In the genomic region with DNA sequence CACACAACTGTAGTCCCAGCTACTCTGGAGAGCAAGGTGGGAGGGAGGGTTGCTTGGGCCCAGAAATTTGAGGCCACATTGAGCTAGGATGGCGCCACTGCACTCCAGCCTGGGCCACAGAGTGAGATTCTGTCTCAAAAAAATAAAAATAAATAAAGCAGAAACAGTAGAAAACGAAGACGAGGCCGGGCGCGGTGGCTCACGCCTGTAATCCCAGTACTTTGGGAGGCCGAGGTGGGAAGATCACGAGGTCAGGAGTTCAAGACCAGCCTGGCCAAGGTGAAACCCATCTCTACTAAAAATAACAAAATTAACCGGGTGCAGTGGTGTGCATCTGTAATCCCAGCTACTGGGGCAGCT, we compare ENCODE assay signal across 10 cellular contexts. TPM values are rescaled to one million over a fixed set of nuclear protein-coding genes. Genes with fewer than 3 reads are reported as not detected.
DNase-seq lines count a peak whose midpoint lies in the region; ATAC-seq and TF ChIP-seq lines count a peak whose summit lies in the region.
"Not testable (repeated sequence)": the region's sequence is repeated elsewhere in the genome, so short reads cannot be mapped to it uniquely, and the experiment has no call there.
"Had no signal": no experiment of that assay in that cellular context is flagged by ENCODE, and none has a peak within 500 bp of the region (broad histone marks: within the 10 kb centered on the region; RNA-seq: fewer than 3 reads in every experiment).

No MANE protein-coding gene starts in this region.

- not testable (repeated sequence) for H3K36me3 ChIP-seq in ACC112 (ENCODE audit: insufficient read depth, low read length); H7 (replicated peaks; ENCODE audit: control insufficient read depth, insufficient read depth, low read length); Panc1 (ENCODE audit: control insufficient read depth, insufficient read depth, low read length)
- peaks cover 31% of the 10 kb centered on the region for H3K36me3 ChIP-seq in left ventricle myocardium inferior
- peaks cover 8 to 45% (median 8%) of the 10 kb centered on the region in 3 experiments for H3K36me3 ChIP-seq in naive thymus-derived CD4-positive, alpha-beta T cell (ENCODE audit: control insufficient read depth in 2 of 3, insufficient read depth in 3 of 3, low read length in 3 of 3)

- H3K4me1 ChIP-seq in ACC112 (ENCODE audit: control insufficient read depth, insufficient read depth, low read length, unreplicated experiment); Panc1 (ENCODE audit: control insufficient read depth, insufficient read depth, low read length): not testable (repeated sequence)
- peaks cover 15% of the 10 kb centered on the region for H3K4me1 ChIP-seq in left ventricle myocardium inferior
- H3K4me1 ChIP-seq in naive thymus-derived CD4-positive, alpha-beta T cell (ENCODE audit: control insufficient read depth in 2 of 2, insufficient read depth in 2 of 2, low read length in 2 of 2) = peaks cover 10 to 13% of the 10 kb centered on the region in 2 donors

- H3K9me3 ChIP-seq in Panc1 (ENCODE audit: control insufficient read depth, insufficient read depth, low read depth, low read length); left ventricle myocardium inferior (replicated peaks); naive thymus-derived CD4-positive, alpha-beta T cell (ENCODE audit: control insufficient read depth in 2 of 3, low read length in 3 of 3): not testable (repeated sequence)

- peak overlapping the region; percentile 98 for H3K4me3 Mint-ChIP-seq in activated T-helper 1 cell treated with anti-CD3 and anti-CD28 coated beads, Interleukin-12 subunit alpha, Interleukin-12 subunit beta, Interleukin-2, Interleukin-4 antibody, amounts not matched to agents 30 ng/mL and 10 ng/mL and 1 ng/mL, durations not matched to agents 14 hours and 24 hours and 36 hours
- H3K4me3 Mint-ChIP-seq in naive thymus-derived CD4-positive, alpha-beta T cell = peak overlapping the region in 9 of 10 donors; percentile 83 to 100 (median 96)

- H3K79me2 ChIP-seq in ACC112 (ENCODE audit: control insufficient read depth, insufficient read depth, low read length, unreplicated experiment) = peaks cover 13% of the 10 kb centered on the region

- H2AFZ ChIP-seq in ACC112 (ENCODE audit: low read length, unreplicated experiment) = not testable (repeated sequence)

- H3K9me3 Mint-ChIP-seq in activated T-helper 1 cell treated with anti-CD3 and anti-CD28 coated beads, Interleukin-12 subunit alpha, Interleukin-12 subunit beta, Interleukin-2, Interleukin-4 antibody, amounts not matched to agents 30 ng/mL and 10 ng/mL and 1 ng/mL, durations not matched to agents 14 hours and 24 hours and 36 hours; naive thymus-derived CD4-positive, alpha-beta T cell: not testable (repeated sequence)

- not testable (repeated sequence) for DNase-seq in H7; Panc1 (ENCODE audit: low read depth, low spot score); activated T-helper 1 cell treated with anti-CD3 and anti-CD28 coated beads, Interleukin-12 subunit alpha, Interleukin-12 subunit beta, Interleukin-2, Interleukin-4 antibody, amounts not matched to agents 30 ng/mL and 10 ng/mL and 1 ng/mL, durations not matched to agents 14 hours and 24 hours and 36 hours (ENCODE audit: low spot score); choroid plexus epithelial cell (ENCODE audit: low read depth); left ventricle myocardium inferior; naive thymus-derived CD4-positive, alpha-beta T cell

- peaks cover 13% of the 10 kb centered on the region for H3K4me1 Mint-ChIP-seq in activated T-helper 1 cell treated with anti-CD3 and anti-CD28 coated beads, Interleukin-12 subunit alpha, Interleukin-12 subunit beta, Interleukin-2, Interleukin-4 antibody, amounts not matched to agents 30 ng/mL and 10 ng/mL and 1 ng/mL, durations not matched to agents 14 hours and 24 hours and 36 hours (ENCODE audit: low read depth)
- H3K4me1 Mint-ChIP-seq in naive thymus-derived CD4-positive, alpha-beta T cell = peaks cover 10 to 32% (median 20%) of the 10 kb centered on the region in 7 donors

- in situ Hi-C loops in Panc1 (cut with HindIII; ENCODE audit: low pct_unique_long_range_greater_than_20kb, low sequenced_read_pairs) = not testable (repeated sequence)

- not testable (repeated sequence) for H3K27ac ChIP-seq in ACC112 (ENCODE audit: low read depth, low read length)
- H3K27ac ChIP-seq in Panc1 (ENCODE audit: low read length) (peak overlapping the region; percentile 23; the same call in 1 of the 2 replicates), left ventricle myocardium inferior (replicated peaks) (peak overlapping the region; percentile 94), skin epidermis (peak overlapping the region in 11 of 21 experiments; percentile 84 to 98 (median 91))
- peak overlapping the region; percentile 82 for H3K27ac ChIP-seq in naive thymus-derived CD4-positive, alpha-beta T cell (ENCODE audit: low read depth, low read length)

- not testable (repeated sequence) for ATAC-seq in Panc1; naive thymus-derived CD4-positive, alpha-beta T cell

- H3K27ac Mint-ChIP-seq in activated T-helper 1 cell treated with anti-CD3 and anti-CD28 coated beads, Interleukin-12 subunit alpha, Interleukin-12 subunit beta, Interleukin-2, Interleukin-4 antibody, amounts not matched to agents 30 ng/mL and 10 ng/mL and 1 ng/mL, durations not matched to agents 14 hours and 24 hours and 36 hours = peak overlapping the region; percentile 96
- peak overlapping the region; percentile 23 to 98 (median 87) for H3K27ac Mint-ChIP-seq in naive thymus-derived CD4-positive, alpha-beta T cell

- H3K27me3 Mint-ChIP-seq in activated T-helper 1 cell treated with anti-CD3 and anti-CD28 coated beads, Interleukin-12 subunit alpha, Interleukin-12 subunit beta, Interleukin-2, Interleukin-4 antibody, amounts not matched to agents 30 ng/mL and 10 ng/mL and 1 ng/mL, durations not matched to agents 14 hours and 24 hours and 36 hours (ENCODE audit: insufficient read depth); naive thymus-derived CD4-positive, alpha-beta T cell: not testable (repeated sequence)

- TF ChIP-seq CTCF in Panc1 (IDR thresholded peaks at IDR 0.05); choroid plexus epithelial cell (conservative IDR thresholded peaks at IDR 0.05; ENCODE audit: low read depth, low read length); left ventricle myocardium inferior (IDR thresholded peaks at IDR 0.05; ENCODE audit: borderline replicate concordance): not testable (repeated sequence)

- H3K27me3 ChIP-seq in ACC112 (ENCODE audit: insufficient read depth, low read length); H7 (ENCODE audit: control insufficient read depth, insufficient read depth, low read length); Panc1 (ENCODE audit: control insufficient read depth, insufficient read depth, low read length); left ventricle myocardium inferior (ENCODE audit: low read depth); naive thymus-derived CD4-positive, alpha-beta T cell (ENCODE audit: control insufficient read depth in 2 of 2, insufficient read depth in 2 of 2, low read length in 2 of 2): not testable (repeated sequence)

- CTCF ChIA-PET in Panc1 (lab: Charles Lee) = not testable (repeated sequence)
- CTCF ChIA-PET in naive thymus-derived CD4-positive, alpha-beta T cell (lab: Charles Lee) = interaction anchor here (0.7 to 1.9 kb wide), 2 partner anchors 11 to 488 kb away, joined by 3 to 9 read pairs; partner anchors contain the start of gene ALKBH7

- peaks cover 12% of the 10 kb centered on the region for H3K36me3 Mint-ChIP-seq in activated T-helper 1 cell treated with anti-CD3 and anti-CD28 coated beads, Interleukin-12 subunit alpha, Interleukin-12 subunit beta, Interleukin-2, Interleukin-4 antibody, amounts not matched to agents 30 ng/mL and 10 ng/mL and 1 ng/mL, durations not matched to agents 14 hours and 24 hours and 36 hours (ENCODE audit: low read depth)
- peaks cover 0 to 23% (median 12%) of the 10 kb centered on the region in 5 donors for H3K36me3 Mint-ChIP-seq in naive thymus-derived CD4-positive, alpha-beta T cell

- H3K4me3 ChIP-seq in ACC112 (ENCODE audit: low read depth, low read length) (peak overlapping the region; percentile 92; the same call in 1 of the 2 replicates), H7 (ENCODE audit: insufficient read depth, low read depth, low read length) (peak overlapping the region; percentile 20; the same call in 1 of the 2 replicates), Panc1 (ENCODE audit: low read depth in 2 of 2, low read length in 2 of 2) (peak overlapping the region; percentile 53 to 78), choroid plexus epithelial cell (ENCODE audit: low read depth, low read length) (peak overlapping the region; percentile 87), left ventricle myocardium inferior (peak overlapping the region; percentile 98), skin epidermis (peak overlapping the region in 6 of 7 experiments; percentile 64 to 99 (median 96))
- peak overlapping the region; percentile 76 for H3K4me3 ChIP-seq in naive thymus-derived CD4-positive, alpha-beta T cell (ENCODE audit: low read length)

- BruUV-seq in Panc1 (replicated peaks; lab: Mats Ljungman, UMichigan) = not testable (repeated sequence)

- POLR2A ChIA-PET in Panc1 (lab: Charles Lee) = not testable (repeated sequence)
- POLR2A ChIA-PET in naive thymus-derived CD4-positive, alpha-beta T cell (lab: Charles Lee) = interaction anchor here (0.7 to 5.5 kb wide), 5 partner anchors 12 to 530 kb away, joined by 3 to 85 read pairs (median 3); partner anchors contain the start of genes ALKBH7, GTF2F1, KHSRP and PSPN

- intact Hi-C loops in Panc1 (cut with micrococcal nuclease; ENCODE audit: unreplicated experiment); left ventricle myocardium inferior (cut with micrococcal nuclease): not testable (repeated sequence)
- intact Hi-C loops in activated T-helper 1 cell treated with anti-CD3 and anti-CD28 coated beads, Interleukin-12 subunit alpha, Interleukin-12 subunit beta, Interleukin-2, Interleukin-4 antibody, amounts not matched to agents 30 ng/mL and 10 ng/mL and 1 ng/mL, durations not matched to agents 14 hours and 24 hours and 36 hours (cut with micrococcal nuclease) = loop anchor here (1.0 to 5.0 kb wide), 9 partner anchors 11 to 570 kb away; partner anchors contain the start of genes ALKBH7, DUS3L, GTF2F1 and RANBP3
- intact Hi-C loops in naive thymus-derived CD4-positive, alpha-beta T cell (cut with micrococcal nuclease) = loop anchor here (1.0 to 5.0 kb wide), 13 partner anchors 11 to 739 kb away; partner anchors contain the start of genes GTF2F1 (in 2 of the 2), ALKBH7 (in 1 of the 2), CATSPERD (in 1 of the 2) and GPR108 (in 1 of the 2)

RNA-seq across cellular contexts. Expression of gene CLPP, which starts 0.5 kb away (rescaled TPM):
- 90.1 and 95.6 TPM in 2 replicates for total RNA-seq in H7 (2014; rRNA removed; shearing (Covaris generic))
- 80.0 TPM for total RNA-seq in Panc1 (2021; ENCODE audit: unreplicated experiment)
- 134 TPM for polyA plus RNA-seq in Panc1 (2012; ENCODE audit: insufficient read length)
- total RNA-seq in activated T-helper 1 cell treated with anti-CD3 and anti-CD28 coated beads, Interleukin-12 subunit alpha, Interleukin-12 subunit beta, Interleukin-2, Interleukin-4 antibody, amounts not matched to agents 30 ng/mL and 10 ng/mL and 1 ng/mL, durations not matched to agents 14 hours and 24 hours and 36 hours = 180 and 201 TPM in 2 replicates
- total RNA-seq in left ventricle myocardium inferior = 72.3 TPM
- 100 to 1,000 TPM in 1 of 5 experiments, 10 to 100 TPM in 4; 53.2 to 129 (median 75.9) TPM for total RNA-seq in naive thymus-derived CD4-positive, alpha-beta T cell
- polyA plus RNA-seq in naive thymus-derived CD4-positive, alpha-beta T cell = 100 to 1,000 TPM; 156 to 196 TPM

RNA-seq across cellular contexts. Expression of gene ALKBH7, which starts 11.8 kb away (rescaled TPM):
- total RNA-seq in H7 (2014; rRNA removed; shearing (Covaris generic)) = 74.3 and 90.4 TPM in 2 replicates
- total RNA-seq in Panc1 (2021; ENCODE audit: unreplicated experiment) (65.0 TPM), left ventricle myocardium inferior (142 TPM)
- 68.6 TPM for polyA plus RNA-seq in Panc1 (2012; ENCODE audit: insufficient read length)
- 24.8 and 27.1 TPM in 2 replicates for total RNA-seq in activated T-helper 1 cell treated with anti-CD3 and anti-CD28 coated beads, Interleukin-12 subunit alpha, Interleukin-12 subunit beta, Interleukin-2, Interleukin-4 antibody, amounts not matched to agents 30 ng/mL and 10 ng/mL and 1 ng/mL, durations not matched to agents 14 hours and 24 hours and 36 hours
- 10 to 100 TPM; 33.6 to 90.1 (median 72.9) TPM for total RNA-seq in naive thymus-derived CD4-positive, alpha-beta T cell
- 100 to 1,000 TPM; 129 to 142 TPM for polyA plus RNA-seq in naive thymus-derived CD4-positive, alpha-beta T cell

RNA-seq across cellular contexts. Expression of gene PSPN, which starts 14.9 kb away (rescaled TPM):
- total RNA-seq in H7 (2014; rRNA removed; shearing (Covaris generic)) = 1.4 and 1.7 TPM in 2 replicates
- 1.6 TPM for total RNA-seq in Panc1 (2021; ENCODE audit: unreplicated experiment)
- polyA plus RNA-seq in Panc1 (2012; ENCODE audit: insufficient read length) = 0.86 TPM
- 1.3 and 1.6 TPM in 2 replicates for total RNA-seq in activated T-helper 1 cell treated with anti-CD3 and anti-CD28 coated beads, Interleukin-12 subunit alpha, Interleukin-12 subunit beta, Interleukin-2, Interleukin-4 antibody, amounts not matched to agents 30 ng/mL and 10 ng/mL and 1 ng/mL, durations not matched to agents 14 hours and 24 hours and 36 hours
- total RNA-seq in left ventricle myocardium inferior = 1.2 TPM
- total RNA-seq in naive thymus-derived CD4-positive, alpha-beta T cell = 1 to 10 TPM; 1.8 to 4.0 (median 2.8) TPM
- polyA plus RNA-seq in naive thymus-derived CD4-positive, alpha-beta T cell = under 1 TPM; 0.60 to 0.91 TPM

RNA-seq across cellular contexts. Expression of gene ACER1, which starts 27.4 kb away (rescaled TPM):
- not detected in 2 replicates for total RNA-seq in H7 (2014; rRNA removed; shearing (Covaris generic))
- total RNA-seq in Panc1 (2021; ENCODE audit: unreplicated experiment) (not detected), left ventricle myocardium inferior (not detected)
- polyA plus RNA-seq in Panc1 (2012; ENCODE audit: insufficient read length) = not detected
- 0.24 TPM in 1 of 2 replicates, not detected in the other for total RNA-seq in activated T-helper 1 cell treated with anti-CD3 and anti-CD28 coated beads, Interleukin-12 subunit alpha, Interleukin-12 subunit beta, Interleukin-2, Interleukin-4 antibody, amounts not matched to agents 30 ng/mL and 10 ng/mL and 1 ng/mL, durations not matched to agents 14 hours and 24 hours and 36 hours
- 1 to 10 TPM in 2 of 5 experiments, under 1 TPM in 3; 0.65 to 2.9 (median 0.87) TPM for total RNA-seq in naive thymus-derived CD4-positive, alpha-beta T cell
- 1 to 10 TPM; 1.1 to 3.9 TPM for polyA plus RNA-seq in naive thymus-derived CD4-positive, alpha-beta T cell
- total RNA-seq: HT1080, Right ventricle myocardium superior had no signal

RNA-seq across cellular contexts. Expression of gene GTF2F1, which starts 32.1 kb away (rescaled TPM):
- 53.6 and 59.9 TPM in 2 replicates for total RNA-seq in H7 (2014; rRNA removed; shearing (Covaris generic))
- 61.1 TPM for total RNA-seq in Panc1 (2021; ENCODE audit: unreplicated experiment)
- 138 TPM for polyA plus RNA-seq in Panc1 (2012; ENCODE audit: insufficient read length)
- 62.9 and 65.5 TPM in 2 replicates for total RNA-seq in activated T-helper 1 cell treated with anti-CD3 and anti-CD28 coated beads, Interleukin-12 subunit alpha, Interleukin-12 subunit beta, Interleukin-2, Interleukin-4 antibody, amounts not matched to agents 30 ng/mL and 10 ng/mL and 1 ng/mL, durations not matched to agents 14 hours and 24 hours and 36 hours
- total RNA-seq in left ventricle myocardium inferior = 33.8 TPM
- 10 to 100 TPM; 51.5 to 71.6 (median 61.3) TPM for total RNA-seq in naive thymus-derived CD4-positive, alpha-beta T cell
- 10 to 100 TPM; 17.9 to 33.3 TPM for polyA plus RNA-seq in naive thymus-derived CD4-positive, alpha-beta T cell

Comparison
In these comparisons a context has a peak if more than half of its experiments do, and no peak if none do; other contexts are left out.
1. H3K4me3 ChIP-seq: peak in every context shown above with its lines; median percentile 98 in left ventricle myocardium inferior; 96 in skin epidermis; 92 in ACC112; 87 in choroid plexus epithelial cell; 76 in naive thymus-derived CD4-positive, alpha-beta T cell; 66 in Panc1; 20 in H7.